Comparison of ENCODE assay signal across 8 cellular contexts in the genomic region with DNA sequence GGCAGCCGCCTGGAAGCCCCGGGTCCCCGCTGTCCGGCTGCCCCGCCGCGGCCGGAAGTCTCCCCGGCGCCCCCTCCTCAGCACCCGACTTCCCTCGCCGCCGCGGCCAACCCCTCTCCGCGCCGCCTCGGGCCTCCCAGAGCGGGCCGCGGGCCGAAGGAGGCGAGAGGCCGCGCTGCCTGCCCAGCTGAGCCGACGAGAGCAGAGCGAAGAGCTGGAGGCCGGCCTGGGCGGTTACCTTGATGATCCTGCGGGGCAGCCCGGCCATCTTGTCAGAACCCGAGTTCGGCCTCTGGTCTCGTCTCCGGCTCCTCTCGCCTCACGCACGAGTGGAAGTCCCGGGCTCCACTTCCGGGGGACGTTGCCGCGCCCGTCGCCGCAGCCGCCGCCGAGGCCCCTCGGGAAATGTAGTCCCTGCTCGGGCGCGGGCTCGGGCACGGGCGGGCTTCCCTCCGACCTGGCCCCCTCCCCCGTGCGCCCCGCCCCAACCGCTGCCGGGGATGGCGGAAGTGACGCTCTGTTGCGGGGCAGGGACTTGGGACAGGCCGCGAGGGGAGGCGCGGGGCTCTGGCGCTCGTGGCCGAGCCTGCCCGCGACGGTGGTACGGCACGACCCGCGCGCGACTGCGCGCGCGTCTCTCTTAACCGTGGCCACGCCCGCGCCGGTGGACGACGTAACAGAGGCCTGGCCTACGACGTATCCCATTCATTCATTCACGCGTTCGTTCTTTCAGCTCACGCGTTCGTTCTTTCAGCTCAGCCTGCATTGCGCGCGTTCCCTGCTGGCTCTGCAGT. TPM values are rescaled to one million over a fixed set of nuclear protein-coding genes. Genes with fewer than 3 reads are reported as not detected.
A peak's percentile ranks its signal among the peaks of the same experiment; 100 is the strongest.
DNase-seq lines count a peak whose midpoint lies in the region; ATAC-seq and TF ChIP-seq lines count a peak whose summit lies in the region.

UBE2N (minus strand) TSS at position 331 of the 794 bp plus-strand sequence; CDS start at position 268, 63 bp downstream.

- peak; percentile 73 for ATAC-seq in HG03457 (IDR thresholded peaks at IDR 0.05; ENCODE audit: unreplicated experiment)

- H3K36me3 ChIP-seq in BJ (ENCODE audit: control insufficient read depth, insufficient read depth, low read length) = no peaks in the 10 kb centered on the region

- POLR2A ChIA-PET in BJ (lab: Charles Lee) = no interaction called here

- H3K4me3 ChIP-seq in BJ (ENCODE audit: low read depth, low read length) (peak within 1 kb of the TSS; percentile 81), choroid plexus epithelial cell (ENCODE audit: low read depth, low read length) (peak within 1 kb of the TSS; percentile 80)

- CTCF ChIA-PET in BJ (lab: Yijun Ruan, JAX) = interaction anchor here (0.6 to 2.0 kb wide), 2 partner anchors 660 to 865 kb away, joined by 3 to 6 read pairs; no protein-coding TSS in a partner anchor

- H3K27me3 ChIP-seq in BJ (ENCODE audit: control insufficient read depth, insufficient read depth, low read length) = no peaks in the 10 kb centered on the region

- DNase-seq in BJ (ENCODE audit: low read depth) = peak; percentile 68
- DNase-seq in GM19240 (ENCODE audit: insufficient read length, low spot score) = peak; percentile 49
- DNase-seq in NCI-H524 treated with DMSO at 0.1 percent for 48 hours (lab: John Stamatoyannopoulos, UW) = peak; percentile 80
- DNase-seq in activated CD4-positive, alpha-beta T cell treated with anti-CD3 and anti-CD28 coated beads for 4 hours = peak; percentile 95 to 96
- peak; percentile 96 for DNase-seq in choroid plexus epithelial cell (ENCODE audit: low read depth)
- peak; percentile 95 for DNase-seq in kidney glomerular epithelial cell (lab: John Stamatoyannopoulos, UW)
- peak; percentile 94 to 96 for DNase-seq in stimulated activated CD4-positive, alpha-beta T cell treated with anti-CD3 and anti-CD28 coated beads, Interleukin-15, amount 100 ng/mL, for 48 hours (ENCODE audit: low read depth in 2 of 2)

- TF ChIP-seq CTCF in BJ (IDR thresholded peaks at IDR 0.05; ENCODE audit: insufficient read depth, low read depth, low read length) = no peak
- no peak for TF ChIP-seq CTCF in choroid plexus epithelial cell (conservative IDR thresholded peaks at IDR 0.05; ENCODE audit: low read depth, low read length)

RNA-seq across cellular contexts. Expression of gene UBE2N, which starts in this region (rescaled TPM):
- 182 and 184 TPM in 2 replicates for polyA plus RNA-seq in BJ (2011; rRNA removed)
- polyA minus RNA-seq in BJ (2011; rRNA and poly(A)+ RNA removed) = 40.9 and 61.5 TPM in 2 replicates

Comparison
In these comparisons a context has a peak if more than half of its experiments do, and no peak if none do; other contexts are left out.
1. Peak in every context shown above with its lines: DNase-seq, ATAC-seq and H3K4me3 ChIP-seq.